ENCODE assay signal across 10 cellular contexts in genomic region chr10:65891073-65891981, GRCh38.
A peak's percentile ranks its signal among the peaks of the same experiment; 100 is the strongest.
DNase-seq lines count a peak whose midpoint lies in the region; ATAC-seq, FAIRE-seq and TF ChIP-seq lines count a peak whose summit lies in the region.
"Had no signal": no experiment of that assay in that cellular context is flagged by ENCODE, and none has a peak within 500 bp of the region (broad histone marks: within the 10 kb centered on the region; RNA-seq: fewer than 3 reads in every experiment).

No MANE protein-coding gene starts in this region.

- no peak for TF ChIP-seq POLR2A in prostate gland (IDR thresholded peaks at IDR 0.05)

- DNase-seq in H4 (ENCODE audit: low spot score) (peak; percentile 27), HT-29 (ENCODE audit: low spot score) (peak; percentile 78), keratinocyte (ENCODE audit: low read depth, low spot score) (no peak), cortex of kidney (lab: John Stamatoyannopoulos, UW) (no peak), prostate gland (ENCODE audit: low spot score) (no peak), T-helper 9 cell (no peak), MG63 (no peak)

- peak; percentile 9 for FAIRE-seq in keratinocyte (lab: Jason Lieb, UNC)
- FAIRE-seq: astrocyte had no signal

- no peaks in the 10 kb centered on the region for H3K36me3 ChIP-seq in keratinocyte (ENCODE audit: control insufficient read depth in 2 of 2, extremely low read depth in 1 of 2, insufficient read depth in 2 of 2, low read length in 2 of 2)
- H3K36me3 ChIP-seq in prostate gland, result no peaks in the 10 kb centered on the region
- H3K36me3 ChIP-seq in MG63, result no peaks in the 10 kb centered on the region

- H3K27me3 ChIP-seq in keratinocyte (ENCODE audit: control insufficient read depth, extremely low read depth, insufficient read depth, low read length) (no peaks in the 10 kb centered on the region), prostate gland (replicated peaks; ENCODE audit: insufficient read depth) (no peaks in the 10 kb centered on the region), MG63 (no peaks in the 10 kb centered on the region)

- H3K4me1 ChIP-seq in keratinocyte (ENCODE audit: control insufficient read depth, extremely low read depth, insufficient read depth, low read length) (no peaks in the 10 kb centered on the region), prostate gland (replicated peaks) (no peaks in the 10 kb centered on the region)

- H3K9me3 ChIP-seq in keratinocyte (ENCODE audit: control insufficient read depth, low read depth, low read length) (no peaks in the 10 kb centered on the region), prostate gland (no peaks in the 10 kb centered on the region), MG63 (no peaks in the 10 kb centered on the region)

- TF ChIP-seq CTCF in keratinocyte (optimal IDR thresholded peaks at IDR 0.05 in 1 of 3, IDR thresholded peaks at IDR 0.05 in 1 of 3, conservative IDR thresholded peaks at IDR 0.05 in 1 of 3; ENCODE audit: extremely low read depth in 1 of 3, insufficient read depth in 2 of 3, low read length in 3 of 3) (no peak), prostate gland (IDR thresholded peaks at IDR 0.05) (no peak)

- H3K9ac ChIP-seq in keratinocyte (ENCODE audit: control insufficient read depth, extremely low read depth, insufficient read depth, low read length), result no peak overlapping the region

- intact Hi-C loops in prostate gland (cut with DNase I), result no loop called here

- peak; percentile 91 for ATAC-seq in GM18867 (IDR thresholded peaks at IDR 0.05; ENCODE audit: unreplicated experiment)
- ATAC-seq: WTC11 had no signal

- H3K4me3 ChIP-seq in keratinocyte (ENCODE audit: control insufficient read depth in 2 of 3, extremely low read depth in 1 of 3, insufficient read depth in 2 of 3, low read depth in 1 of 3, low read length in 3 of 3) (no peak overlapping the region), prostate gland (no peak overlapping the region), MG63 (no peak overlapping the region)

- no peak overlapping the region for H3K4me2 ChIP-seq in keratinocyte (ENCODE audit: control insufficient read depth, extremely low read depth, insufficient read depth, low read depth, low read length)

- WGBS in prostate gland, result 5% methylated on average over 3 of the region's 3 CpGs

- H3K27ac ChIP-seq in keratinocyte (ENCODE audit: control insufficient read depth, insufficient read depth, low read length) (no peak overlapping the region), prostate gland (no peak overlapping the region)

- H4K20me1 ChIP-seq in keratinocyte (ENCODE audit: control insufficient read depth, extremely low read depth, insufficient read depth, low read length), result no peaks in the 10 kb centered on the region

- no peaks in the 10 kb centered on the region for H3K79me2 ChIP-seq in keratinocyte (ENCODE audit: control insufficient read depth, insufficient read depth, low read length)

- no peak overlapping the region for H2AFZ ChIP-seq in keratinocyte (ENCODE audit: control insufficient read depth, low read length)

- dilution Hi-C loops in keratinocyte (cut with MboI; ENCODE audit: extremely low pct_ligation_motif_present, low sequenced_read_pairs), result no loop called here

- no peaks in the 10 kb centered on the region for H3K9me1 ChIP-seq in keratinocyte (ENCODE audit: control insufficient read depth, extremely low read depth, insufficient read depth, low read length)

Comparison
In these comparisons a context has a peak if more than half of its experiments do, and no peak if none do; other contexts are left out.
1. DNase-seq: peak in H4 (single experiment) and HT-29 (single experiment); none in keratinocyte (single experiment), cortex of kidney (single experiment), prostate gland (single experiment), T-helper 9 cell (single experiment) and MG63 (single experiment).